In genomic region chr19:344625-345319, GRCh38 we compare ENCODE assay signal across 8 cellular contexts. TPM values are rescaled to one million over a fixed set of nuclear protein-coding genes. Genes with fewer than 3 reads are reported as not detected.
DNase-seq lines count a peak whose midpoint lies in the region; ATAC-seq and TF ChIP-seq lines count a peak whose summit lies in the region.

A gene with protein sequence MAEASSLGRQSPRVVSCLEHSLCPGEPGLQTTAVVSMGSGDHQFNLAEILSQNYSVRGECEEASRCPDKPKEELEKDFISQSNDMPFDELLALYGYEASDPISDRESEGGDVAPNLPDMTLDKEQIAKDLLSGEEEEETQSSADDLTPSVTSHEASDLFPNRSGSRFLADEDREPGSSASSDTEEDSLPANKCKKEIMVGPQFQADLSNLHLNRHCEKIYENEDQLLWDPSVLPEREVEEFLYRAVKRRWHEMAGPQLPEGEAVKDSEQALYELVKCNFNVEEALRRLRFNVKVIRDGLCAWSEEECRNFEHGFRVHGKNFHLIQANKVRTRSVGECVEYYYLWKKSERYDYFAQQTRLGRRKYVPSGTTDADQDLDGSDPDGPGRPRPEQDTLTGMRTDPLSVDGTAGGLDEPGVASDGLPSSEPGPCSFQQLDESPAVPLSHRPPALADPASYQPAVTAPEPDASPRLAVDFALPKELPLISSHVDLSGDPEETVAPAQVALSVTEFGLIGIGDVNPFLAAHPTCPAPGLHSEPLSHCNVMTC (minus strand): TSS chr19:344796. CDS start chr19:344782, 14 bp downstream.

- H3K4me1 Mint-ChIP-seq in activated CD4-positive, alpha-beta memory T cell treated with anti-CD3 and anti-CD28 coated beads for 36 hours (ENCODE audit: low read depth), result peaks cover 48% of the 10 kb centered on the region

- no peak within 1 kb of the TSS for H3K27ac ChIP-seq in duodenal mucosa (ENCODE audit: low read depth, low read length)
- peak within 1 kb of the TSS; percentile 15 to 57 (median 43) for H3K27ac ChIP-seq in right lobe of liver

- peak; percentile 73 for DNase-seq in NCI-H82 (lab: John Stamatoyannopoulos, UW)
- no peak for DNase-seq in NCI-H82 treated with DMSO at 0.1 percent for 48 hours (lab: John Stamatoyannopoulos, UW; ENCODE audit: unreplicated experiment)
- DNase-seq in NCI-H446 treated with DMSO at 0.1 percent for 48 hours (lab: John Stamatoyannopoulos, UW), result peak; percentile 51
- peak; percentile 92 for DNase-seq in activated CD4-positive, alpha-beta memory T cell treated with anti-CD3 and anti-CD28 coated beads for 36 hours
- DNase-seq in right lobe of liver, result peak; percentile 82 to 83 (median 83)
- peak; percentile 87 for DNase-seq in stimulated activated CD4-positive, alpha-beta T cell treated with anti-CD3 and anti-CD28 coated beads, Interleukin-4, amount 100 ng/mL, for 1 hour

- WGBS in right lobe of liver (ENCODE audit: insufficient coverage, low coverage, low lambda C conversion rate, missing lambda C conversion rate), result 12% methylated on average over 22 of the region's 77 CpGs

- peaks cover 7% of the 10 kb centered on the region for H3K27me3 Mint-ChIP-seq in activated CD4-positive, alpha-beta memory T cell treated with anti-CD3 and anti-CD28 coated beads for 36 hours

- peaks cover 0 to 4% of the 10 kb centered on the region in 2 donors for H3K36me3 ChIP-seq in duodenal mucosa (ENCODE audit: control insufficient read depth in 1 of 2, insufficient read depth in 2 of 2, low read length in 2 of 2)
- H3K36me3 ChIP-seq in right lobe of liver, result no peaks in the 10 kb centered on the region

- H3K4me3 Mint-ChIP-seq in activated CD4-positive, alpha-beta memory T cell treated with anti-CD3 and anti-CD28 coated beads for 36 hours, result peak within 1 kb of the TSS; percentile 76

- no peaks in the 10 kb centered on the region for H3K9me3 ChIP-seq in duodenal mucosa (ENCODE audit: control insufficient read depth in 1 of 2, low read length in 2 of 2)
- H3K9me3 ChIP-seq in right lobe of liver, result no peaks in the 10 kb centered on the region

- H3K4me1 ChIP-seq in duodenal mucosa (ENCODE audit: control insufficient read depth in 1 of 2, insufficient read depth in 2 of 2, low read length in 2 of 2) (peaks cover 28 to 38% of the 10 kb centered on the region in 2 donors), right lobe of liver (peaks cover 0 to 16% (median 0%) of the 10 kb centered on the region in 4 donors)

- ATAC-seq in HG03045 (IDR thresholded peaks at IDR 0.05; ENCODE audit: unreplicated experiment), result peak; percentile 73
- peak; percentile 88 to 96 (median 95) for ATAC-seq in right lobe of liver

- peaks cover 8% of the 10 kb centered on the region for H3K36me3 Mint-ChIP-seq in activated CD4-positive, alpha-beta memory T cell treated with anti-CD3 and anti-CD28 coated beads for 36 hours

- no peak for TF ChIP-seq CTCF in right lobe of liver (IDR thresholded peaks at IDR 0.05)

- intact Hi-C loops in activated CD4-positive, alpha-beta memory T cell treated with anti-CD3 and anti-CD28 coated beads for 36 hours (cut with micrococcal nuclease), result loop anchor here (1.0 kb wide), 1 partner anchor 163 kb away; the partner anchor contains the start of gene TPGS1
- intact Hi-C loops in right lobe of liver (cut with DNase I), result no loop called here

- TF ChIP-seq POLR2A in right lobe of liver (IDR thresholded peaks at IDR 0.05), result no peak

- POLR2A ChIA-PET in activated CD4-positive, alpha-beta memory T cell treated with anti-CD3 and anti-CD28 coated beads for 36 hours (lab: Charles Lee), result no interaction called here

- CTCF ChIA-PET in activated CD4-positive, alpha-beta memory T cell treated with anti-CD3 and anti-CD28 coated beads for 36 hours (lab: Charles Lee), result no interaction called here

- H3K27ac Mint-ChIP-seq in activated CD4-positive, alpha-beta memory T cell treated with anti-CD3 and anti-CD28 coated beads for 36 hours, result peak within 1 kb of the TSS; percentile 69

- peak within 1 kb of the TSS; percentile 3 to 54 for H3K9ac ChIP-seq in duodenal mucosa (ENCODE audit: low read depth in 1 of 2, low read length in 2 of 2)

- H3K4me3 ChIP-seq in duodenal mucosa (ENCODE audit: low read depth in 1 of 2, low read length in 2 of 2) (peak within 1 kb of the TSS; percentile 62 to 67), right lobe of liver (peak within 1 kb of the TSS; percentile 60 to 78 (median 62))

- no peaks in the 10 kb centered on the region for H3K9me3 Mint-ChIP-seq in activated CD4-positive, alpha-beta memory T cell treated with anti-CD3 and anti-CD28 coated beads for 36 hours

- H3K27me3 ChIP-seq in duodenal mucosa (ENCODE audit: control insufficient read depth in 1 of 2, insufficient read depth in 2 of 2, low read length in 2 of 2), result no peaks in the 10 kb centered on the region
- H3K27me3 ChIP-seq in right lobe of liver, result no peaks in the 10 kb centered on the region

RNA-seq across cellular contexts. Expression of the gene that starts here (rescaled TPM):
- total RNA-seq in activated CD4-positive, alpha-beta memory T cell treated with anti-CD3 and anti-CD28 coated beads for 36 hours, result 10 to 100 TPM; 22.1 to 23.1 TPM
- total RNA-seq in right lobe of liver, result 1 to 10 TPM; 3.1 to 7.3 (median 4.5) TPM
